In the genomic region with DNA sequence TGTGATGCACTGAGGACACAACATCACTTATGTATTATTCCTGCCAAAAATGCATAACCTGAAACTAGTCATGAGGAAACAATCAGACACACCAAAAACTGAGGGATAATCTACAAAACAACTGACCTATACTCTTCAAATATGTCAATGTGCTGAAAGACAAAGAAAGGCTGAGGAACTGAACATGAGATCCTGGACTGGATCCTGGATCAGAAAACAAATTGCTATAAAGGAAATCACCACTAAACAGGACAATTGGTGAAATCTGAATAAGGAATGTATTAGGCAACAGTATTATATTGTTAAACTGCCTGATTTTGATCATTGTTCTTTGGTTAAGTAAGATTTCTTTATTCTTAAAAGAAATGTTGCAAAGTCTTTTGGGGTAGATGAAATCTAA, we compare ENCODE assay signal across 12 cellular contexts.
"Had no signal": no experiment of that assay in that cellular context is flagged by ENCODE, and none has a peak within 500 bp of the region (broad histone marks: within the 10 kb centered on the region; RNA-seq: fewer than 3 reads in every experiment).

No MANE protein-coding gene starts in this region.

- H3K36me3 ChIP-seq: brain microvascular endothelial cell, gastrocnemius medialis, left lung, upper lobe of right lung had no signal

- DNase-seq: activated CD4-positive, alpha-beta T cell treated with anti-CD3 and anti-CD28 coated beads, Interleukin-2, amount 50 U/mL, for 4 hours; activated naive CD4-positive, alpha-beta T cell treated with Interleukin-2 at 50 U/mL for 16 hours; amniotic stem cell; brain microvascular endothelial cell; gastrocnemius medialis; heart right ventricle; left lung; natural killer cell; right cardiac atrium; T-helper 17 cell; upper lobe of right lung had no signal

- H3K27me3 ChIP-seq: brain microvascular endothelial cell, gastrocnemius medialis, heart right ventricle, left lung, upper lobe of right lung had no signal

- H3K27ac ChIP-seq: brain microvascular endothelial cell, gastrocnemius medialis, heart right ventricle, left lung, upper lobe of right lung had no signal

- H3K9me3 ChIP-seq: gastrocnemius medialis, heart right ventricle, left lung, upper lobe of right lung had no signal

- H3K4me3 ChIP-seq: gastrocnemius medialis, heart right ventricle, left lung, smooth muscle cell, upper lobe of right lung had no signal

- ATAC-seq: gastrocnemius medialis, heart right ventricle, left lung, natural killer cell, right cardiac atrium, T-helper 17 cell, upper lobe of right lung had no signal

- H3K4me1 ChIP-seq: upper lobe of right lung had no signal
